8 cellular contexts compared by ENCODE assay signal in genomic region chr14:24113379-24113800, GRCh38. TPM values are rescaled to one million over a fixed set of nuclear protein-coding genes. Genes with fewer than 3 reads are reported as not detected.
DNase-seq lines count a peak whose midpoint lies in the region; ATAC-seq and TF ChIP-seq lines count a peak whose summit lies in the region.

No MANE protein-coding gene starts in this region.

- H2AFZ ChIP-seq in Karpas-422 (ENCODE audit: low read length) = peak overlapping the region; percentile 87; the same call in 1 of the 2 replicates

- no peaks in the 10 kb centered on the region for H3K9me3 Mint-ChIP-seq in chondrocyte (ENCODE audit: low read depth)

- H3K27me3 ChIP-seq in Karpas-422 (ENCODE audit: low read length) (no peaks in the 10 kb centered on the region), muscle layer of duodenum (ENCODE audit: low read depth, low read length) (no peaks in the 10 kb centered on the region)

- intact Hi-C loops in left colon (cut with DNase I, micrococcal nuclease) = no loop called here

- H3K4me1 Mint-ChIP-seq in chondrocyte (ENCODE audit: low read depth) = peaks cover 28% of the 10 kb centered on the region

- peaks cover 22% of the 10 kb centered on the region for H3K79me2 ChIP-seq in Karpas-422 (ENCODE audit: low read length)

- no peak for TF ChIP-seq CTCF in AG10803 (conservative IDR thresholded peaks at IDR 0.05; ENCODE audit: low read length)
- no peak for TF ChIP-seq CTCF in chondrocyte (IDR thresholded peaks at IDR 0.05)

- peaks cover 5% of the 10 kb centered on the region for H3K36me3 Mint-ChIP-seq in chondrocyte (ENCODE audit: low read depth)

- no peaks in the 10 kb centered on the region for H3K9me3 ChIP-seq in Karpas-422 (ENCODE audit: low read length)
- H3K9me3 ChIP-seq in muscle layer of duodenum (ENCODE audit: control insufficient read depth in 1 of 2, low read length in 2 of 2) = no peaks in the 10 kb centered on the region

- H3K36me3 ChIP-seq in Karpas-422 (ENCODE audit: insufficient read depth, low read length) = peaks cover 8% of the 10 kb centered on the region; the same call in 1 of the 2 replicates
- H3K36me3 ChIP-seq in muscle layer of duodenum (ENCODE audit: control insufficient read depth in 1 of 2, insufficient read depth in 2 of 2, low read length in 2 of 2) = peaks cover 12 to 25% of the 10 kb centered on the region in 2 donors

- H3K27ac ChIP-seq in Karpas-422 (ENCODE audit: low read length) = peak overlapping the region; percentile 91
- H3K27ac ChIP-seq in muscle layer of duodenum (ENCODE audit: low read length) = peak overlapping the region; percentile 100

- H3K4me2 ChIP-seq in Karpas-422 (ENCODE audit: low read depth, low read length, poor library complexity, severe bottlenecking) = peak overlapping the region; percentile 91

- H3K27me3 Mint-ChIP-seq in chondrocyte (ENCODE audit: low read depth) = no peaks in the 10 kb centered on the region

- peak overlapping the region; percentile 90 for H3K4me3 ChIP-seq in AG10803 (ENCODE audit: low read length)
- peak overlapping the region; percentile 89 for H3K4me3 ChIP-seq in Karpas-422 (ENCODE audit: low read length)
- H3K4me3 ChIP-seq in muscle layer of duodenum (ENCODE audit: low read depth in 1 of 2, low read length in 2 of 2) = peak overlapping the region; percentile 87 to 89

- H3K27ac Mint-ChIP-seq in chondrocyte (ENCODE audit: unreplicated experiment) = peak overlapping the region; percentile 99

- DNase-seq in AG10803 (ENCODE audit: low read depth) (no peak), Karpas-422 (peak; percentile 76), chondrocyte (ENCODE audit: low spot score) (no peak), NCI-H1694 (lab: John Stamatoyannopoulos, UW) (no peak), HK-2 (ENCODE audit: unreplicated experiment) (no peak), left colon (no peak)

- no peaks in the 10 kb centered on the region for H3K9me2 ChIP-seq in Karpas-422 (replicated peaks; ENCODE audit: insufficient read depth, low read length)

- H3K4me1 ChIP-seq in Karpas-422 (ENCODE audit: low read length) (peaks cover 26% of the 10 kb centered on the region), muscle layer of duodenum (ENCODE audit: control insufficient read depth in 1 of 2, insufficient read depth in 2 of 2, low read length in 2 of 2) (peaks cover 23 to 25% of the 10 kb centered on the region in 2 donors)

- no peaks in the 10 kb centered on the region for H4K20me1 ChIP-seq in Karpas-422 (ENCODE audit: insufficient read depth, low read depth, low read length)

- peak overlapping the region; percentile 93 for H3K4me3 Mint-ChIP-seq in chondrocyte (ENCODE audit: unreplicated experiment)

- ATAC-seq in HG02763 (IDR thresholded peaks at IDR 0.05; ENCODE audit: unreplicated experiment) (no peak), left colon (no peak)

- peak overlapping the region; percentile 95 for H3K9ac ChIP-seq in Karpas-422 (ENCODE audit: low read length)

RNA-seq across cellular contexts. Expression of gene DCAF11, which starts 1.2 kb away (rescaled TPM):
- total RNA-seq in Karpas-422 (2014; rRNA removed; shearing (Covaris generic); ENCODE audit: low replicate concordance) = 93.5 and 103 TPM in 2 replicates
- total RNA-seq in chondrocyte (30.7 to 41.5 TPM (median 32.9 TPM) in 3 replicates), left colon (100 to 1,000 TPM; 101 to 107 TPM)

RNA-seq across cellular contexts. Expression of gene NRL, which starts 1.4 kb away (rescaled TPM):
- 1.5 and 2.5 TPM in 2 replicates for total RNA-seq in Karpas-422 (2014; rRNA removed; shearing (Covaris generic); ENCODE audit: low replicate concordance)
- 1.2 to 1.6 TPM (median 1.3 TPM) in 3 replicates for total RNA-seq in chondrocyte
- 1 to 10 TPM; 1.2 to 1.5 TPM for total RNA-seq in left colon

RNA-seq across cellular contexts. Expression of gene FITM1, which starts 17.1 kb away (rescaled TPM):
- 0.89 and 1.6 TPM in 2 replicates for total RNA-seq in Karpas-422 (2014; rRNA removed; shearing (Covaris generic); ENCODE audit: low replicate concordance)
- total RNA-seq in chondrocyte (0.27 TPM in 1 of 3 replicates, not detected in the others), left colon (1 to 10 TPM; 1.0 TPM)

RNA-seq across cellular contexts. Expression of gene PCK2, which starts 19.3 kb away (rescaled TPM):
- 106 and 151 TPM in 2 replicates for total RNA-seq in Karpas-422 (2014; rRNA removed; shearing (Covaris generic); ENCODE audit: low replicate concordance)
- total RNA-seq in chondrocyte = 18.7 to 126 TPM (median 118 TPM) in 3 replicates
- total RNA-seq in left colon = 100 to 1,000 TPM; 150 to 223 TPM

RNA-seq across cellular contexts. Expression of gene PSME1, which starts 22.6 kb away (rescaled TPM):
- 435 and 452 TPM in 2 replicates for total RNA-seq in Karpas-422 (2014; rRNA removed; shearing (Covaris generic); ENCODE audit: low replicate concordance)
- total RNA-seq in chondrocyte = 59.2 to 76.1 TPM (median 64.9 TPM) in 3 replicates
- 100 to 1,000 TPM; 196 to 249 TPM for total RNA-seq in left colon
